In the genomic region with DNA sequence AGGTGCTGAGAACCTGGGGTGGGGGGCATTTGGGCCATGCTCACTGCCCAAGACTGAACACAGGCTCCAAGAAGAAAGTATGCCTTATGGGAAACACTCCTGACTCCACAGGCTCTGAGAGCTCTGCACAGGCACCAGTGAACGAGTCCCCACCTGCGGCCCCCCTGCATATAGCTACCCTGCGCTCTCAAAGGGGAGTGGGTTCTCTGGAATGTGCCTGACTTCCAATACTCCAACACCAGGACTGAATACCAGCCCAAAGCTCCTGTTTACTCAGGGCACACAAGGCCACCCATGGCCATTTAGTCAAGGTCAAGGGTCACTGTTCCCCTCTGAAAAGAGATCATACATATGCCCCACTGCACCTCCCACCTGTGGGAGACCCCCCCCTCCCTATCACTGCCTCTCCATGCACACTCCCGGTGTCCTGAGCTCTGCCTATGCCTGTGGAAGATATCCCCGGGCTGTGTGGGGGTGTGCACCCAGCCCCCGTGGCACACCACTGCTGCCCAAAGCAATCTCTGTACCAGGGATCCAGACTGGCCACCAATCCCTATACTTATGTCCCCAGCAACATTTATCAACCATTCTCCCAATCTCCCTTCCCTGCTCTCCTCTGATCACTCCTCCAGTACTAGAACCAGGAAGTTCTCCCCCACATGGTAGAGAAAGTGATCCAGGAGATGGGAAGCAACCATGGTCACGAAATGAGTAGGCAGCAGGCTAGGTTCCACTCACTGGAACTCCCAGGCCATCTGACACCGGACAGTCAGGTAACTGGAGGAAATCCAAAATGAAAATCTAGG, we compare ENCODE assay signal across 1 cellular context.
A peak's percentile ranks its signal among the peaks of the same experiment; 100 is the strongest.
TF ChIP-seq lines count a peak whose summit lies in the region.

No MANE protein-coding gene starts in this region.

TF ChIP-seq in HepG2, 621 proteins besides CTCF, POLR2A, EP300 and RAD21 (continued from another document and continues in another):
- no peak for TF ChIP-seq CERS6 (CRISPR knock-in tag; IDR thresholded peaks at IDR 0.05)
- peak; percentile 35 for TF ChIP-seq ASH2L (IDR thresholded peaks at IDR 0.05; ENCODE audit: insufficient read length, low read depth, low read length)
- TF ChIP-seq MAF1 (CRISPR knock-in tag; IDR thresholded peaks at IDR 0.05; ENCODE audit: borderline replicate concordance): 0 out of 2 replicates have a peak, but pooled peaks have one; percentile 35
- peak; percentile 75; the same call in 1 of the 2 replicates for TF ChIP-seq MIER3 (CRISPR knock-in tag; IDR thresholded peaks at IDR 0.05; ENCODE audit: borderline replicate concordance)
- peak; percentile 85 for TF ChIP-seq HMG20A (CRISPR knock-in tag; IDR thresholded peaks at IDR 0.05; ENCODE audit: borderline replicate concordance)
- TF ChIP-seq ZNF713 (CRISPR knock-in tag; IDR thresholded peaks at IDR 0.05): no peak
- no peak for TF ChIP-seq RFX1 (IDR thresholded peaks at IDR 0.05)
- no peak for TF ChIP-seq ZUFSP (CRISPR knock-in tag; IDR thresholded peaks at IDR 0.05; ENCODE audit: borderline replicate concordance)
- peak; percentile 18; the same call in 1 of the 3 replicates for TF ChIP-seq MXI1 (IDR thresholded peaks at IDR 0.05; ENCODE audit: borderline replicate concordance, low read depth, low read length)
- TF ChIP-seq ELK4 (CRISPR knock-in tag; IDR thresholded peaks at IDR 0.05; ENCODE audit: borderline replicate concordance): no peak
- no peak for TF ChIP-seq HNRNPUL1 (IDR thresholded peaks at IDR 0.05; ENCODE audit: low read depth, low read length)
- peak; percentile 96 for TF ChIP-seq ZNF746 (CRISPR knock-in tag; IDR thresholded peaks at IDR 0.05)
- TF ChIP-seq HMGXB3 (CRISPR knock-in tag; IDR thresholded peaks at IDR 0.05; ENCODE audit: borderline replicate concordance): 0 out of 2 replicates have a peak, but pooled peaks have one; percentile 36
- TF ChIP-seq MATR3 (CRISPR knock-in tag; IDR thresholded peaks at IDR 0.05): no peak
- TF ChIP-seq SNAPC4 (CRISPR knock-in tag; IDR thresholded peaks at IDR 0.05): no peak
- TF ChIP-seq NFIB (CRISPR knock-in tag; IDR thresholded peaks at IDR 0.05; ENCODE audit: borderline replicate concordance): no peak
- TF ChIP-seq ZSCAN31 (CRISPR knock-in tag; IDR thresholded peaks at IDR 0.05; ENCODE audit: low read depth): no peak
- TF ChIP-seq ZBTB7A (CRISPR knock-in tag; IDR thresholded peaks at IDR 0.05): peak; percentile 100
- peak; percentile 43 for TF ChIP-seq GATAD1 (CRISPR knock-in tag; IDR thresholded peaks at IDR 0.05)
- no peak for TF ChIP-seq MED8 (CRISPR knock-in tag; IDR thresholded peaks at IDR 0.05; ENCODE audit: insufficient replicate concordance)
- no peak for TF ChIP-seq MXD4 (CRISPR knock-in tag; IDR thresholded peaks at IDR 0.05)
- no peak for TF ChIP-seq ZNF775 (CRISPR knock-in tag; IDR thresholded peaks at IDR 0.05; ENCODE audit: borderline replicate concordance)
- TF ChIP-seq RELA (CRISPR knock-in tag; IDR thresholded peaks at IDR 0.05): no peak
- no peak for TF ChIP-seq ATF7 (IDR thresholded peaks at IDR 0.05)
- TF ChIP-seq ATF7 (CRISPR knock-in tag; IDR thresholded peaks at IDR 0.05): no peak
- TF ChIP-seq PHF8 (CRISPR knock-in tag; IDR thresholded peaks at IDR 0.05): 0 out of 2 replicates have a peak, but pooled peaks have one; percentile 14
- 0 out of 2 replicates have a peak, but pooled peaks have one; percentile 35 for TF ChIP-seq STAT5B (CRISPR knock-in tag; IDR thresholded peaks at IDR 0.05)
- no peak for TF ChIP-seq PLSCR1 (CRISPR knock-in tag; IDR thresholded peaks at IDR 0.05; ENCODE audit: borderline replicate concordance)
- no peak for TF ChIP-seq NAIF1 (CRISPR knock-in tag; IDR thresholded peaks at IDR 0.05; ENCODE audit: borderline replicate concordance)
- no peak for TF ChIP-seq HOXA7 (CRISPR knock-in tag; IDR thresholded peaks at IDR 0.05)
- TF ChIP-seq FIP1L1 (IDR thresholded peaks at IDR 0.05; ENCODE audit: borderline replicate concordance, insufficient read depth, low read depth, low read length): no peak
- TF ChIP-seq MZF1 (CRISPR knock-in tag; IDR thresholded peaks at IDR 0.05; ENCODE audit: borderline replicate concordance): 0 out of 2 replicates have a peak, but pooled peaks have one; percentile 21
- TF ChIP-seq IRF1 (CRISPR knock-in tag; IDR thresholded peaks at IDR 0.05; ENCODE audit: low read depth): no peak
- peak; percentile 72; the same call in 1 of the 2 replicates for TF ChIP-seq HOXD1 (CRISPR knock-in tag; IDR thresholded peaks at IDR 0.05)
- peak; percentile 56; the same call in 1 of the 2 replicates for TF ChIP-seq NFKB2 (CRISPR knock-in tag; IDR thresholded peaks at IDR 0.05; ENCODE audit: borderline replicate concordance)
- TF ChIP-seq ZNF543 (CRISPR knock-in tag; IDR thresholded peaks at IDR 0.05): no peak
- no peak for TF ChIP-seq ZNF7 (CRISPR knock-in tag; IDR thresholded peaks at IDR 0.05)
- no peak for TF ChIP-seq ZNF878 (CRISPR knock-in tag; IDR thresholded peaks at IDR 0.05)
- peak; percentile 9; the same call in 1 of the 2 replicates for TF ChIP-seq JUND (CRISPR knock-in tag; IDR thresholded peaks at IDR 0.05)
- 0 out of 2 replicates have a peak, but pooled peaks have one; percentile 71 for TF ChIP-seq ZHX1 (CRISPR knock-in tag; IDR thresholded peaks at IDR 0.05; ENCODE audit: low read depth)
- TF ChIP-seq ZNF331 (CRISPR knock-in tag; IDR thresholded peaks at IDR 0.05): peak; percentile 84
